Comparison of ENCODE assay signal across 21 cellular contexts in the genomic region with DNA sequence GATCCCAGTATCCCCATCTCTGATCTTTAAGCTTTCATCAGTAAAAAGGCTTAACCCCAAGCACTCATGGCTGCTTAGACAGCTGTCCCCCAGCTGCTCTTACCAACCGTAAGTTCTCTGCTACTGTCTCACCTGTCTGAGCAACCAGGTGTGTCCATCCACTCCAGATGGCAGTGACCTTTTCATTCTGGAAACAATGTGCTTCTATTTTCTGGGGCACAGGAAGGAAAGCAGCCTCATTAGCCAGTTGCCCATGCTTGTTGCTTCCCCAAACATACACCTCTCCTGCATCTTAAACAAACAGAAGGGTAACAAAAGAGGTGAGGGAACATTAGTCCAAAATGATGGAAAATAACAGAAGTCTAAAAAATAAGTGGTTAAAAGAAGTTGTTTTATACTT. TPM values are rescaled to one million over a fixed set of nuclear protein-coding genes. Genes with fewer than 3 reads are reported as not detected.
A peak's percentile ranks its signal among the peaks of the same experiment; 100 is the strongest.
DNase-seq lines count a peak whose midpoint lies in the region.
"Had no signal": no experiment of that assay in that cellular context is flagged by ENCODE, and none has a peak within 500 bp of the region (broad histone marks: within the 10 kb centered on the region; RNA-seq: fewer than 3 reads in every experiment).

No MANE protein-coding gene starts in this region.

- no peak overlapping the region for H3K18ac ChIP-seq in trophoblast cell (ENCODE audit: low read length)
- no peak overlapping the region for H3K18ac ChIP-seq in mesendoderm (ENCODE audit: low read length)

- H3K4ac ChIP-seq in trophoblast cell (ENCODE audit: low read depth, low read length) (no peak overlapping the region), mesendoderm (ENCODE audit: low read depth, low read length) (no peak overlapping the region)

- peak overlapping the region; percentile 26 for H2BK12ac ChIP-seq in trophoblast cell (ENCODE audit: low read length)

- no peaks in the 10 kb centered on the region for H3K9me3 ChIP-seq in trophoblast cell (ENCODE audit: insufficient read depth, low read depth, low read length)
- H3K9me3 ChIP-seq: breast epithelium, prostate gland, sigmoid colon, upper lobe of right lung had no signal

- H3K23ac ChIP-seq in trophoblast cell (ENCODE audit: low read length) (no peak overlapping the region), mesendoderm (ENCODE audit: low read length) (no peak overlapping the region)

- H3K4me3 ChIP-seq in trophoblast cell (ENCODE audit: low read depth, low read length), result no peak overlapping the region
- no peak overlapping the region for H3K4me3 ChIP-seq in mesendoderm (ENCODE audit: low read length)
- H3K4me3 ChIP-seq: breast epithelium, GM23248, prostate gland, sigmoid colon, upper lobe of right lung had no signal

- H4K8ac ChIP-seq in trophoblast cell (ENCODE audit: low read depth, low read length), result no peak overlapping the region
- H4K8ac ChIP-seq in mesendoderm (ENCODE audit: low read depth, low read length), result no peak overlapping the region

- H4K91ac ChIP-seq in trophoblast cell (ENCODE audit: low read depth, low read length), result no peak overlapping the region

- H3K27me3 ChIP-seq in trophoblast cell (ENCODE audit: insufficient read depth, low read length) (no peaks in the 10 kb centered on the region), mesendoderm (ENCODE audit: insufficient read depth, low read length, poor library complexity) (no peaks in the 10 kb centered on the region)
- H3K27me3 ChIP-seq: breast epithelium, sigmoid colon, upper lobe of right lung had no signal

- H3K27ac ChIP-seq in trophoblast cell (ENCODE audit: low read depth, low read length), result no peak overlapping the region
- no peak overlapping the region for H3K27ac ChIP-seq in mesendoderm (ENCODE audit: low read depth, low read length)
- H3K27ac ChIP-seq: breast epithelium, C4-2B, GM23248, prostate gland, sigmoid colon, upper lobe of right lung had no signal

- no peak overlapping the region for H3K14ac ChIP-seq in trophoblast cell (ENCODE audit: low read length)

- no peak overlapping the region for H4K12ac ChIP-seq in trophoblast cell (ENCODE audit: low read depth, low read length)

- H3K79me1 ChIP-seq in trophoblast cell (ENCODE audit: low read length) (no peaks in the 10 kb centered on the region), mesendoderm (ENCODE audit: low read length) (no peaks in the 10 kb centered on the region)

- H2BK120ac ChIP-seq in trophoblast cell (ENCODE audit: insufficient read depth, low read length, poor library complexity) (no peak overlapping the region), mesendoderm (ENCODE audit: low read depth, low read length) (no peak overlapping the region)

- H3K36me3 ChIP-seq in trophoblast cell (ENCODE audit: control insufficient read depth in 1 of 2, insufficient read depth in 2 of 2, low read length in 2 of 2), result peaks cover 2 to 6% of the 10 kb centered on the region in 2 experiments
- no peaks in the 10 kb centered on the region for H3K36me3 ChIP-seq in mesendoderm (ENCODE audit: control insufficient read depth, insufficient read depth, low read length)
- H3K36me3 ChIP-seq: breast epithelium, prostate gland had no signal

- H2BK5ac ChIP-seq in trophoblast cell (ENCODE audit: low read depth, low read length, poor library complexity) (no peak overlapping the region), mesendoderm (ENCODE audit: low read length) (no peak overlapping the region)

- H3K4me2 ChIP-seq in trophoblast cell (ENCODE audit: low read length) (no peak overlapping the region), mesendoderm (ENCODE audit: low read length) (no peak overlapping the region)

- no CpG with 5 or more reads among the region's 1 CpG for WGBS in trophoblast cell (ENCODE audit: extremely low coverage, insufficient coverage, insufficient read length)
- WGBS in mesendoderm (ENCODE audit: extremely low coverage, insufficient coverage, low lambda C conversion rate), result no CpG with 5 or more reads among the region's 1 CpG

- no peaks in the 10 kb centered on the region for H3K79me2 ChIP-seq in trophoblast cell (ENCODE audit: control insufficient read depth, insufficient read depth, low read length, poor library complexity)
- H3K79me2 ChIP-seq in mesendoderm (ENCODE audit: control insufficient read depth, insufficient read depth, low read length), result no peaks in the 10 kb centered on the region

- no peak overlapping the region for H2AK5ac ChIP-seq in trophoblast cell (ENCODE audit: low read length)
- H2AK5ac ChIP-seq in mesendoderm (ENCODE audit: low read length), result no peak overlapping the region

- H3K9ac ChIP-seq in trophoblast cell (ENCODE audit: low read length) (no peak overlapping the region), mesendoderm (ENCODE audit: low read length) (no peak overlapping the region)
- H3K9ac ChIP-seq: GM23248 had no signal

- H4K5ac ChIP-seq in mesendoderm (ENCODE audit: low read length), result no peak overlapping the region

- H2BK15ac ChIP-seq in mesendoderm (replicated peaks; ENCODE audit: low read depth), result no peak overlapping the region

- H3K56ac ChIP-seq in mesendoderm (ENCODE audit: low read length), result no peak overlapping the region

- peaks cover 0 to 2% of the 10 kb centered on the region in 2 experiments for H3K4me1 ChIP-seq in trophoblast cell (ENCODE audit: control insufficient read depth in 1 of 2, insufficient read depth in 2 of 2, low read length in 2 of 2)
- H3K4me1 ChIP-seq in mesendoderm (ENCODE audit: control insufficient read depth, low read depth, low read length), result no peaks in the 10 kb centered on the region
- H3K4me1 ChIP-seq: prostate gland, upper lobe of right lung had no signal

- peak; percentile 78 for DNase-seq in DMS79 treated with DMSO at 0.1 percent for 48 hours (lab: John Stamatoyannopoulos, UW)
- peak; percentile 47 to 57 for DNase-seq in NCI-H187 (lab: John Stamatoyannopoulos, UW)
- DNase-seq in NCI-H510A treated with DMSO at 0.1 percent for 48 hours (lab: John Stamatoyannopoulos, UW), result peak; percentile 84
- DNase-seq in trophoblast cell, result no peak
- no peak for DNase-seq in activated CD8-positive, alpha-beta memory T cell treated with anti-CD3 and anti-CD28 coated beads, Interleukin-2, amount 50 U/mL, for 4 hours
- DNase-seq in NCI-H226, result no peak
- no peak for DNase-seq in mesendoderm
- DNase-seq: activated naive CD4-positive, alpha-beta T cell treated with anti-CD3 and anti-CD28 coated beads, Interleukin-2, amount 10 ng/mL, durations not matched to agents 7 days and 5 days; amygdala; GM23248; Karpas-422; midbrain; naive thymus-derived CD8-positive, alpha-beta T cell; NCI-H2227 treated with DMSO at 0.1 percent for 48 hours; nucleus accumbens; sigmoid colon; stimulated activated CD4-positive, alpha-beta T cell treated with anti-CD3 and anti-CD28 coated beads, Interleukin-4, amount 100 ng/mL, for 24 hours; upper lobe of right lung had no signal

- H2AFZ ChIP-seq in trophoblast cell (ENCODE audit: insufficient read depth, low read length, poor library complexity), result no peak overlapping the region
- H2AFZ ChIP-seq: GM23248 had no signal

RNA-seq across cellular contexts. Expression of a gene that starts 24.4 kb away (rescaled TPM):
- 18.7 and 18.8 TPM in 2 replicates for polyA plus RNA-seq in trophoblast cell (2013)
- polyA plus RNA-seq in mesendoderm (2013, experiment 1 of 2), result 21.3 TPM
- polyA plus RNA-seq in mesendoderm (2013, experiment 2 of 2), result 26.8 TPM

RNA-seq across cellular contexts. Expression of a gene that starts 57.6 kb away (rescaled TPM):
- 0.06 and 0.07 TPM in 2 replicates for polyA plus RNA-seq in trophoblast cell (2013)
- 0.11 TPM for polyA plus RNA-seq in mesendoderm (2013, experiment 1 of 2)
- 0.11 TPM for polyA plus RNA-seq in mesendoderm (2013, experiment 2 of 2)
- polyA plus RNA-seq: GM23248 had no signal

Comparison
In these comparisons a context has a peak if more than half of its experiments do, and no peak if none do; other contexts are left out.
1. DNase-seq: peak in DMS79 treated with DMSO at 0.1 percent for 48 hours (single experiment), NCI-H187 (2 of 2) and NCI-H510A treated with DMSO at 0.1 percent for 48 hours (single experiment); none in trophoblast cell (0 of 2), activated CD8-positive, alpha-beta memory T cell treated with anti-CD3 and anti-CD28 coated beads, Interleukin-2, amount 50 U/mL, for 4 hours (single experiment), NCI-H226 (single experiment) and mesendoderm (single experiment).